ENCODE assay signal across 12 cellular contexts in the genomic region with DNA sequence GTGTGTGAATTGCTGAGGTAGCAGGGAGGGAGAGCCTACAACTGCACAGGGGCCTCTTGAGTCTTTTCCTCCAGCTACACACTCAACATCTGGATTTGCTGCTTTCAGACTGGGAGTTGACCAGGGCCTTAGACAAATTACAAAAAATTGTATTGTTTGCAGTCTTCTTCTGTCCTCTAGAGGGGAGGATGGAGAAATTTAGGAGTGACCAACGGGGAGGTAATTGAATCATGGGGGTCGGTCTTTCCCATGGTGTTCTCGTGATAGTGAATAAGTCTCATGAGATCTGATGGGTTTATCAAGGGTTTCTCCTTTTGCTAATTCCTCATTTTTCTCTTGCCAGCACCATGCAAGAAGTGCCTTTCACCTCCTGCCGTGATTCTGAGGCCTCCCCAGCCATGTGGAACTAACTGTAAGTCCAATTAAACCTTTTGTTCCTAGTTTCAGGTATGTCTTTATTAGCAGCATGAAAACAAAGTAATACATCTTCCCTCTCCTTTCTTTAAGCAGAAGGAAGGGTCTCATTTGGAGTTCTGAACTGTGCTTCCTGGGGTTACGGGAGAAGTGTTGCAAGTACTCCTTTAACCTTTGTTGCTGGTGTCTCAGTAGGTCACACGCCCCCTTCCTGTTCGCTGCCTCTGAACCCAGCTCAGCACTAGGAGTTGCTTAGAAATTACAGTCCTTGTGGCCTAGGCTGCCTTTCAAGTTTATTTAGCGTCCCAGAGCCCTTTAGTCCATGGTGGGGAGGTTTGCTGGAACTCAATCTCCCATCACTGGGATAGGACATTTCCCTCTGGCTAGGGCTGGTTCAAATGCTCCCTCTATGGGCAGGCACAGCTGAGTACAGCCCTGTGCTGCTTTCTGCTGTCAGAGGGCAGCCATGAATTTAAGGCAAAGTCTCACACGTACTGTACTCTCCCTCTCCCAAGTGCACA. TPM values are rescaled to one million over a fixed set of nuclear protein-coding genes. Genes with fewer than 3 reads are reported as not detected.
DNase-seq lines count a peak whose midpoint lies in the region; ATAC-seq and TF ChIP-seq lines count a peak whose summit lies in the region.
"Had no signal": no experiment of that assay in that cellular context is flagged by ENCODE, and none has a peak within 500 bp of the region (broad histone marks: within the 10 kb centered on the region; RNA-seq: fewer than 3 reads in every experiment).

No MANE protein-coding gene starts in this region.

- TF ChIP-seq CTCF in DND-41 (IDR thresholded peaks at IDR 0.05; ENCODE audit: borderline replicate concordance, extremely low read depth, low read length, poor library complexity, severe bottlenecking) (peak; percentile 41), prostate gland (IDR thresholded peaks at IDR 0.05) (no peak), smooth muscle cell (IDR thresholded peaks at IDR 0.05; ENCODE audit: borderline replicate concordance, insufficient read depth, poor library complexity, severe bottlenecking) (no peak)

- H3K27me3 ChIP-seq in DND-41 (ENCODE audit: insufficient read depth, low read length, poor library complexity) (peaks cover 11% of the 10 kb centered on the region), prostate gland (replicated peaks; ENCODE audit: insufficient read depth) (no peaks in the 10 kb centered on the region), smooth muscle cell (ENCODE audit: low read depth) (no peaks in the 10 kb centered on the region)
- H3K27me3 ChIP-seq: SJCRH30 had no signal

- H3K4me1 ChIP-seq in DND-41 (ENCODE audit: insufficient read depth, low read length) = no peaks in the 10 kb centered on the region
- no peaks in the 10 kb centered on the region for H3K4me1 ChIP-seq in prostate gland (replicated peaks)
- no peaks in the 10 kb centered on the region for H3K4me1 ChIP-seq in smooth muscle cell (ENCODE audit: low read depth)
- H3K4me1 ChIP-seq: SJCRH30 had no signal

- TF ChIP-seq POLR2A in prostate gland (IDR thresholded peaks at IDR 0.05) = no peak

- no peak overlapping the region for H2AFZ ChIP-seq in DND-41 (ENCODE audit: low read depth, low read length)
- no peak overlapping the region for H2AFZ ChIP-seq in smooth muscle cell (ENCODE audit: low read depth)

- ATAC-seq in DND-41 (ENCODE audit: insufficient read depth, low read depth) = peak; percentile 62
- ATAC-seq in GM21447 (IDR thresholded peaks at IDR 0.05; ENCODE audit: unreplicated experiment) = peak; percentile 59

- H4K20me1 ChIP-seq in DND-41 (ENCODE audit: insufficient read depth, low read length) (no peaks in the 10 kb centered on the region), smooth muscle cell (ENCODE audit: low read depth) (no peaks in the 10 kb centered on the region)

- no peaks in the 10 kb centered on the region for H3K79me2 ChIP-seq in DND-41 (ENCODE audit: insufficient read depth, low read length)
- no peaks in the 10 kb centered on the region for H3K79me2 ChIP-seq in smooth muscle cell (ENCODE audit: low read depth)

- H3K4me2 ChIP-seq in DND-41 (ENCODE audit: insufficient read depth, low read length) (no peak overlapping the region), smooth muscle cell (no peak overlapping the region)

- H3K9me3 ChIP-seq in DND-41 (ENCODE audit: insufficient read depth, low read length, severe bottlenecking) (no peaks in the 10 kb centered on the region), prostate gland (no peaks in the 10 kb centered on the region), smooth muscle cell (replicated peaks; ENCODE audit: low read depth) (no peaks in the 10 kb centered on the region)
- H3K9me3 ChIP-seq: SJCRH30 had no signal

- H3K27ac ChIP-seq in DND-41 (ENCODE audit: low read length) (no peak overlapping the region), prostate gland (no peak overlapping the region), smooth muscle cell (ENCODE audit: low read depth) (no peak overlapping the region)
- H3K27ac ChIP-seq: SJCRH30, skin epidermis had no signal

- H3K9ac ChIP-seq in DND-41 (ENCODE audit: low read depth, low read length) = no peak overlapping the region
- H3K9ac ChIP-seq in smooth muscle cell (ENCODE audit: low read depth) = no peak overlapping the region

- intact Hi-C loops in prostate gland (cut with DNase I) = no loop called here

- H3K36me3 ChIP-seq in DND-41 (ENCODE audit: insufficient read depth, low read length) = no peaks in the 10 kb centered on the region
- H3K36me3 ChIP-seq in prostate gland = no peaks in the 10 kb centered on the region
- H3K36me3 ChIP-seq in smooth muscle cell (ENCODE audit: low read depth) = no peaks in the 10 kb centered on the region
- H3K36me3 ChIP-seq: SJCRH30 had no signal

- H3K4me3 ChIP-seq in DND-41 (ENCODE audit: low read depth in 1 of 2, low read length in 2 of 2) (no peak overlapping the region), prostate gland (no peak overlapping the region), smooth muscle cell (no peak overlapping the region)
- H3K4me3 ChIP-seq: SJCRH30, skin epidermis had no signal

- no peaks in the 10 kb centered on the region for H3F3A ChIP-seq in smooth muscle cell (ENCODE audit: low read depth)

- 80% methylated on average over 9 of the region's 9 CpGs for WGBS in prostate gland
- WGBS in smooth muscle cell (ENCODE audit: low lambda C conversion rate) = 72% methylated on average over 9 of the region's 9 CpGs

- DNase-seq in DND-41 = peak; percentile 13
- peak; percentile 25 for DNase-seq in UCSD-AML1 (lab: John Stamatoyannopoulos, UW; ENCODE audit: unreplicated experiment)
- peak; percentile 15 for DNase-seq in medulla oblongata (ENCODE audit: extremely low spot score)
- DNase-seq in kidney glomerular epithelial cell (lab: John Stamatoyannopoulos, UW) = no peak
- DNase-seq in prostate gland (ENCODE audit: low spot score) = no peak
- no peak for DNase-seq in smooth muscle cell (lab: John Stamatoyannopoulos, UW; ENCODE audit: unreplicated experiment)
- DNase-seq in effector CD8-positive, alpha-beta T cell (lab: John Stamatoyannopoulos, UW) = no peak

RNA-seq across cellular contexts. Expression of a gene that starts 4.4 kb away (rescaled TPM):
- total RNA-seq in prostate gland (not detected), smooth muscle cell (not detected in 2 replicates)
- polyA plus RNA-seq in smooth muscle cell = not detected in 2 replicates
- total RNA-seq: SJCRH30, ureter had no signal
- polyA plus RNA-seq: adipose tissue had no signal

RNA-seq across cellular contexts. Expression of a gene that starts 26.9 kb away (rescaled TPM):
- total RNA-seq in prostate gland (not detected), smooth muscle cell (not detected in 2 replicates)
- polyA plus RNA-seq in smooth muscle cell = not detected in 2 replicates
- total RNA-seq: SJCRH30, ureter had no signal
- polyA plus RNA-seq: adipose tissue had no signal

RNA-seq across cellular contexts. Expression of a gene that starts 28.2 kb away (rescaled TPM):
- total RNA-seq in prostate gland (not detected), smooth muscle cell (not detected in 2 replicates)
- polyA plus RNA-seq in smooth muscle cell = not detected in 2 replicates
- total RNA-seq: SJCRH30, ureter had no signal

RNA-seq across cellular contexts. Expression of a gene that starts 45.5 kb away (rescaled TPM):
- not detected for total RNA-seq in prostate gland
- total RNA-seq in smooth muscle cell = not detected in 2 replicates
- 0.40 TPM in 1 of 2 replicates, not detected in the other for polyA plus RNA-seq in smooth muscle cell
- total RNA-seq: SJCRH30, ureter had no signal
- polyA plus RNA-seq: adipose tissue had no signal

Comparison
In these comparisons a context has a peak if more than half of its experiments do, and no peak if none do; other contexts are left out.
1. DNase-seq: peak in DND-41 (single experiment), UCSD-AML1 (single experiment) and medulla oblongata (single experiment); none in kidney glomerular epithelial cell (single experiment), prostate gland (single experiment), smooth muscle cell (single experiment) and effector CD8-positive, alpha-beta T cell (single experiment).